Comparison of ENCODE assay signal across 9 cellular contexts in the genomic region with DNA sequence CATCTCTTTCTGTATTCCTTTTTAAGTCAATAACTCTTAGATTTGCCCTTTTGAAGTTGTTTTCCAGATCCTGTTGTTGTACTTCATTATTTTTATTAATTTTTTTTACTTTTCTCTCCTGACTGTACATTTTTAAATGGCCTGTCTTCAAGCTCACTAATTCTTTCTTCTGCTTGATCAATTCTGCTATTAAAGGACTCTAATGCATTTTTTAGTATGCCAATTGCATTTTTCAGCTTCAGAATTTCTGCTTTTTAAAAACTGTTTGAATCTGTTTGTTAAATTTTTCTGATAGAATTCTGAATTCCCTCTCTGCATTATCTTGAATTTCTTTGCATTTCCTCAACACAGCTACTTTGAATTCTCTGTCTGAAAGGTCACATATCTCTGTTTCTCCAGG. TPM values are rescaled to one million over a fixed set of nuclear protein-coding genes. Genes with fewer than 3 reads are reported as not detected.
"Had no signal": no experiment of that assay in that cellular context is flagged by ENCODE, and none has a peak within 500 bp of the region (broad histone marks: within the 10 kb centered on the region; RNA-seq: fewer than 3 reads in every experiment).

No MANE protein-coding gene starts in this region.

- H3K36me3 Mint-ChIP-seq: IgD-negative memory B cell had no signal

- H3K27ac ChIP-seq: HL-60 had no signal

- FAIRE-seq: HTR-8/SVneo, K562 had no signal

- H3K27ac Mint-ChIP-seq: IgD-negative memory B cell had no signal

- DNase-seq: IMR-90, KBM-7, KG1 had no signal

- H3K4me3 ChIP-seq: K562 had no signal

- H3K4me3 Mint-ChIP-seq: IgD-negative memory B cell had no signal

RNA-seq across cellular contexts. Expression of gene OR5K4, which starts 5.6 kb away (rescaled TPM):
- total RNA-seq: HT-29, HT1080, IMR-90, K562 had no signal
- polyA plus RNA-seq: IgD-negative memory B cell, IMR-90, K562 had no signal

RNA-seq across cellular contexts. Expression of gene OR5K3, which starts 31.2 kb away (rescaled TPM):
- total RNA-seq: HT-29, HT1080, IMR-90, K562 had no signal
- polyA plus RNA-seq: IgD-negative memory B cell, IMR-90, K562 had no signal
